Comparison of ENCODE assay signal across 26 cellular contexts in genomic region chr2:237400199-237400598, GRCh38. TPM values are rescaled to one million over a fixed set of nuclear protein-coding genes. Genes with fewer than 3 reads are reported as not detected.
DNase-seq lines count a peak whose midpoint lies in the region; ATAC-seq and TF ChIP-seq lines count a peak whose summit lies in the region.
"Had no signal": no experiment of that assay in that cellular context is flagged by ENCODE, and none has a peak within 500 bp of the region (broad histone marks: within the 10 kb centered on the region; RNA-seq: fewer than 3 reads in every experiment).

No MANE protein-coding gene starts in this region.

- H3K4me3 Mint-ChIP-seq in osteocyte (ENCODE audit: unreplicated experiment) (no peak overlapping the region), WTC11 (no peak overlapping the region)
- H3K4me3 Mint-ChIP-seq: CD4-positive, alpha-beta T cell had no signal

- TF ChIP-seq CTCF in fibroblast of lung (conservative IDR thresholded peaks at IDR 0.05 in 1 of 2, IDR thresholded peaks at IDR 0.05 in 1 of 2; ENCODE audit: low read depth in 1 of 2, low read length in 2 of 2) = no peak
- TF ChIP-seq CTCF in osteocyte (IDR thresholded peaks at IDR 0.05) = no peak
- TF ChIP-seq CTCF in WTC11 (IDR thresholded peaks at IDR 0.05) = no peak

- H3K27me3 Mint-ChIP-seq in osteocyte (ENCODE audit: unreplicated experiment) (no peaks in the 10 kb centered on the region), WTC11 (ENCODE audit: low read depth) (no peaks in the 10 kb centered on the region)
- H3K27me3 Mint-ChIP-seq: CD4-positive, alpha-beta T cell had no signal

- POLR2A ChIA-PET in WTC11 (lab: Charles Lee) = no interaction called here

- H3K4me1 Mint-ChIP-seq in osteocyte (ENCODE audit: unreplicated experiment) (peaks cover 28% of the 10 kb centered on the region), WTC11 (no peaks in the 10 kb centered on the region)

- no peak for DNase-seq in GM23248
- no peak for DNase-seq in fibroblast of lung (ENCODE audit: low read depth in 2 of 2)
- DNase-seq in osteocyte (ENCODE audit: extremely low spot score, unreplicated experiment) = no peak
- no peak for DNase-seq in WTC11 (ENCODE audit: low spot score)
- DNase-seq in HT-29 (ENCODE audit: low spot score) = no peak
- no peak for DNase-seq in NCI-H2107 treated with DMSO at 0.1 percent for 48 hours (lab: John Stamatoyannopoulos, UW; ENCODE audit: unreplicated experiment)
- DNase-seq: AML-193; CD4-positive, alpha-beta T cell; DMS53; GDM1; GOT3; NCI-H1092 treated with DMSO at 0.1 percent for 48 hours; NCI-H1436 treated with DMSO at 0.1 percent for 48 hours; NCI-H1930; NCI-H2107; NCI-H446; NCI-H524 treated with DMSO at 0.1 percent for 48 hours; NCI-H774; SIG-M5 had no signal

- H3K9me3 Mint-ChIP-seq in osteocyte (ENCODE audit: unreplicated experiment) = no peaks in the 10 kb centered on the region
- no peaks in the 10 kb centered on the region for H3K9me3 Mint-ChIP-seq in WTC11
- H3K9me3 Mint-ChIP-seq: CD4-positive, alpha-beta T cell had no signal

- in situ Hi-C loops in GM23248 (cut with MboI) = no loop called here

- H4K20me1 ChIP-seq in GM23248 (ENCODE audit: insufficient read depth) = peaks cover 28% of the 10 kb centered on the region
- peaks cover 1% of the 10 kb centered on the region for H4K20me1 ChIP-seq in fibroblast of lung (ENCODE audit: control insufficient read depth, extremely low read depth, insufficient read depth, low read length)
- H4K20me1 ChIP-seq: BLaER1 treated with 17β-estradiol and CSF1 and Interleukin-3, amounts not matched to agents 10 nM and 100 nM had no signal

- H3K36me3 ChIP-seq in GM23248 (ENCODE audit: low read depth) (peaks cover 55% of the 10 kb centered on the region), fibroblast of lung (ENCODE audit: control insufficient read depth, insufficient read depth, low read length) (peaks cover 5% of the 10 kb centered on the region), subcutaneous abdominal adipose tissue (ENCODE audit: control insufficient read depth in 5 of 5, insufficient read depth in 5 of 5, low read length in 5 of 5) (peaks cover 0 to 7% (median 0%) of the 10 kb centered on the region in 5 donors)
- H3K36me3 ChIP-seq: BLaER1 treated with 17β-estradiol and CSF1 and Interleukin-3, amounts not matched to agents 10 nM and 100 nM; HAP-1 had no signal

- H3K27ac Mint-ChIP-seq in osteocyte (ENCODE audit: unreplicated experiment) (peak overlapping the region; percentile 53), WTC11 (no peak overlapping the region)
- H3K27ac Mint-ChIP-seq: CD4-positive, alpha-beta T cell had no signal

- H3K9ac ChIP-seq in GM23248 (peak overlapping the region; percentile 19; the same call in 1 of the 2 replicates), fibroblast of lung (ENCODE audit: insufficient read depth, low read length) (no peak overlapping the region), subcutaneous abdominal adipose tissue (ENCODE audit: low read length in 5 of 5) (no peak overlapping the region)
- H3K9ac ChIP-seq: BLaER1 treated with 17β-estradiol and CSF1 and Interleukin-3, amounts not matched to agents 10 nM and 100 nM had no signal

- H3K4me2 ChIP-seq in GM23248 (ENCODE audit: unreplicated experiment) (peak overlapping the region; percentile 8), fibroblast of lung (ENCODE audit: extremely low read depth, insufficient read depth, low read length) (peak overlapping the region; percentile 15)
- H3K4me2 ChIP-seq: BLaER1 treated with 17β-estradiol and CSF1 and Interleukin-3, amounts not matched to agents 10 nM and 100 nM had no signal

- WGBS in GM23248 (ENCODE audit: low coverage in 1 of 2, low lambda C conversion rate in 2 of 2, missing lambda C conversion rate in 2 of 2), 2 experiments = 11 to 29% methylated on average over 1 of the region's 1 CpG

- H3K9me3 ChIP-seq in GM23248 (ENCODE audit: low read depth) = no peaks in the 10 kb centered on the region
- no peaks in the 10 kb centered on the region for H3K9me3 ChIP-seq in fibroblast of lung (ENCODE audit: control insufficient read depth, insufficient read depth, low read depth, low read length)
- no peaks in the 10 kb centered on the region for H3K9me3 ChIP-seq in subcutaneous abdominal adipose tissue (ENCODE audit: control insufficient read depth in 5 of 5, low read length in 5 of 5)
- H3K9me3 ChIP-seq: BLaER1 treated with 17β-estradiol and CSF1 and Interleukin-3, amounts not matched to agents 10 nM and 100 nM; HAP-1 had no signal

- H3K4me1 ChIP-seq in GM23248 (ENCODE audit: insufficient read depth) (peaks cover 57% of the 10 kb centered on the region), fibroblast of lung (ENCODE audit: control insufficient read depth, extremely low read depth, insufficient read depth, low read length) (peaks cover 26% of the 10 kb centered on the region), subcutaneous abdominal adipose tissue (ENCODE audit: control insufficient read depth in 5 of 5, insufficient read depth in 5 of 5, low read length in 5 of 5) (peaks cover 0 to 36% (median 16%) of the 10 kb centered on the region in 5 donors)
- H3K4me1 ChIP-seq: BLaER1 treated with 17β-estradiol and CSF1 and Interleukin-3, amounts not matched to agents 10 nM and 100 nM; HAP-1 had no signal

- no peak for ATAC-seq in WTC11
- ATAC-seq in HG03196 (IDR thresholded peaks at IDR 0.05; ENCODE audit: unreplicated experiment) = no peak
- ATAC-seq: GM12878 had no signal

- CTCF ChIA-PET in WTC11 (lab: Charles Lee) = no interaction called here

- H3K79me2 ChIP-seq in GM23248 (ENCODE audit: insufficient read depth) (peaks cover 100% of the 10 kb centered on the region), fibroblast of lung (ENCODE audit: control insufficient read depth, insufficient read depth, low read length) (peaks cover 99% of the 10 kb centered on the region)

- 0 out of 2 replicates have a peak overlapping the region, but pooled peaks have one; percentile 17 for H3K4me3 ChIP-seq in GM23248
- no peak overlapping the region for H3K4me3 ChIP-seq in fibroblast of lung (replicated peaks in 1 of 4; ENCODE audit: control extremely low read depth in 1 of 4, insufficient read depth in 1 of 4, low read depth in 3 of 4, low read length in 4 of 4)
- H3K4me3 ChIP-seq in subcutaneous abdominal adipose tissue (ENCODE audit: low read depth in 1 of 5, low read length in 5 of 5) = no peak overlapping the region
- H3K4me3 ChIP-seq: BLaER1 treated with 17β-estradiol and CSF1 and Interleukin-3, amounts not matched to agents 10 nM and 100 nM; GM12878; HAP-1; SK-N-MC had no signal

- H3K27me3 ChIP-seq in GM23248 (replicated peaks; ENCODE audit: insufficient read depth) (no peaks in the 10 kb centered on the region), fibroblast of lung (ENCODE audit: control insufficient read depth, insufficient read depth, low read length) (no peaks in the 10 kb centered on the region), subcutaneous abdominal adipose tissue (ENCODE audit: control insufficient read depth in 5 of 5, insufficient read depth in 4 of 5, low read length in 5 of 5) (peaks cover 0 to 16% (median 3%) of the 10 kb centered on the region in 5 donors)
- H3K27me3 ChIP-seq: BLaER1 treated with 17β-estradiol and CSF1 and Interleukin-3, amounts not matched to agents 10 nM and 100 nM had no signal

- peaks cover 99% of the 10 kb centered on the region for H3F3A ChIP-seq in GM23248 (ENCODE audit: insufficient read depth)

- H3K36me3 Mint-ChIP-seq in osteocyte (ENCODE audit: unreplicated experiment) = peaks cover 13% of the 10 kb centered on the region
- no peaks in the 10 kb centered on the region for H3K36me3 Mint-ChIP-seq in WTC11

- no peaks in the 10 kb centered on the region for H3K9me2 ChIP-seq in GM23248 (ENCODE audit: insufficient read depth)

- no peak overlapping the region for H2AFZ ChIP-seq in GM23248
- no peak overlapping the region for H2AFZ ChIP-seq in fibroblast of lung (ENCODE audit: low read length)

- H3K27ac ChIP-seq in GM23248 (peak overlapping the region; percentile 99), fibroblast of lung (ENCODE audit: insufficient read depth, low read length) (no peak overlapping the region), subcutaneous abdominal adipose tissue (ENCODE audit: low read depth, low read length) (peak overlapping the region; percentile 9)
- H3K27ac ChIP-seq: BLaER1 treated with 17β-estradiol and CSF1 and Interleukin-3, amounts not matched to agents 10 nM and 100 nM; HL-60; SK-N-MC had no signal

TF ChIP-seq in WTC11, 78 proteins besides CTCF, POLR2A, EP300 and RAD21:
- no peak for TF ChIP-seq ATF6 (CRISPR knock-in tag; IDR thresholded peaks at IDR 0.05)
- TF ChIP-seq ZNF121 (CRISPR knock-in tag; IDR thresholded peaks at IDR 0.05) = no peak
- no peak for TF ChIP-seq FOXP1 (CRISPR knock-in tag; IDR thresholded peaks at IDR 0.05; ENCODE audit: borderline replicate concordance)
- TF ChIP-seq ZNF416 (CRISPR knock-in tag; IDR thresholded peaks at IDR 0.05) = no peak
- no peak for TF ChIP-seq ATF1 (CRISPR knock-in tag; IDR thresholded peaks at IDR 0.05)
- no peak for TF ChIP-seq RORB (CRISPR knock-in tag; IDR thresholded peaks at IDR 0.05)

RNA-seq across cellular contexts. Expression of gene COL6A3, which starts 13.8 kb away (rescaled TPM):
- 1,362 and 1,653 TPM in 2 replicates for total RNA-seq in GM23248 (2014; rRNA removed; shearing (Covaris generic))
- polyA plus RNA-seq in GM23248 (2016; fragmentation: Nextera tagmentation; extraction: Ambion mirVana) (344 and 350 TPM in 2 replicates), fibroblast of lung (286 and 316 TPM in 2 replicates)
- total RNA-seq in fibroblast of lung (1,525 and 1,534 TPM in 2 replicates), osteocyte (143 and 159 TPM in 2 replicates), WTC11 (2021) (2.6 to 4.4 TPM (median 3.9 TPM) in 3 replicates)
- 564 and 770 TPM in 2 replicates for polyA plus RNA-seq in fibroblast of lung (2012)
- 1,049 and 1,080 TPM in 2 replicates for polyA minus RNA-seq in fibroblast of lung (ENCODE audit: low replicate concordance)
- total RNA-seq in HT-29 (2014; rRNA removed; shearing (Covaris generic)) = 0.03 TPM in 1 of 2 replicates, not detected in the other

Comparison
In these comparisons a context has a peak if more than half of its experiments do, and no peak if none do; other contexts are left out.
1. RNA of gene COL6A3, which starts 13.8 kb away (total RNA-seq): 1,525 to 1,534 TPM in fibroblast of lung, 1,362 to 1,653 TPM in GM23248 and 143 to 159 TPM in osteocyte; 2.6 to 4.4 TPM in WTC11 and 0.03 TPM in HT-29; every median in the first group is over 10 times any median in the second.